Comparison of ENCODE assay signal across 8 cellular contexts in the genomic region with DNA sequence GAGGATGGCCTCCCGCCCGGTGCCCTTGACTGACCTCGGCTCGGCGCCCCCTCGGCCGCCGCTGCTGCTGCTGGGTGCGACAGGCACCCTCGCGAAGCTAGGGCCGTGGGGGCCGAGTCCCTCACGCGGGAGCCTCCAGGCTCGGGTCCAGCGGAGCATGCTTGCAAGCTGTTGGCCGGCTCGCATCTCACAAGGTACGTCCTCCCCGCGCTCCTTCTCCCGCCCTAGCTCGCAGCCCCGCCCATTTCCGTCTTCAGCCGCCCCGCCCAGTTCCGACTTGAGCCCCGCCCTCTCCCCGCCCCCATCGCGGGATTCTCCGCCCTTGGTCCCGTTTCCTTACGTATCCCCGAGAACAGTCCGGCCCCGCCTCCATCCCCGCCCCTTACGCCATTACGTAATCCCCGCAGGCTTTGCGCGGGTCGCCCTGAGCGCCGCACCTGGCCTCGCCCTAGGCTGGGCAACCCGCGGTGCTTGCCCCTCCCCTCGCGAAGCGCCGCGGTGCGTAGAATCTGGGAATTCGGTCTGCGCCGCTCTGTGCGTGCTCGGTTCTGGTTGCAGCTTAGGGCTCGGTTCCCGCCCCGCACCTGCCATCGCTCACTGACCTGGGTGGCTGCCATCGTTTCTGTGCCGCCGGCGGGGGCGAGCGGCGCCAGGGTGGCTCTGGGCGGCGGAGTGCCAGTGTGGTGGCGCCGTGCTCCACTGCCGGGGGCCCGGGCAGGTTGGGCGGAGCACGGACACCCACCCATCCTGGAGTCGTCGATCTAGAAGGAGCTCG. TPM values are rescaled to one million over a fixed set of nuclear protein-coding genes. Genes with fewer than 3 reads are reported as not detected.
A peak's percentile ranks its signal among the peaks of the same experiment; 100 is the strongest.
DNase-seq lines count a peak whose midpoint lies in the region; ATAC-seq and TF ChIP-seq lines count a peak whose summit lies in the region.

A gene with protein sequence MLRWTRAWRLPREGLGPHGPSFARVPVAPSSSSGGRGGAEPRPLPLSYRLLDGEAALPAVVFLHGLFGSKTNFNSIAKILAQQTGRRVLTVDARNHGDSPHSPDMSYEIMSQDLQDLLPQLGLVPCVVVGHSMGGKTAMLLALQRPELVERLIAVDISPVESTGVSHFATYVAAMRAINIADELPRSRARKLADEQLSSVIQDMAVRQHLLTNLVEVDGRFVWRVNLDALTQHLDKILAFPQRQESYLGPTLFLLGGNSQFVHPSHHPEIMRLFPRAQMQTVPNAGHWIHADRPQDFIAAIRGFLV (minus strand): TSS at position 191 of the 775 bp plus-strand sequence. CDS start 32 bp downstream, at position 159.

- no peaks in the 10 kb centered on the region for H3K9me3 ChIP-seq in CD8-positive, alpha-beta memory T cell (ENCODE audit: low read length)
- no peaks in the 10 kb centered on the region for H3K9me3 ChIP-seq in ectodermal cell (ENCODE audit: control insufficient read depth, low read length)
- H3K9me3 ChIP-seq in lung (ENCODE audit: control insufficient read depth in 2 of 2, insufficient read depth in 1 of 2, low read length in 1 of 2), result no peaks in the 10 kb centered on the region

- no peaks in the 10 kb centered on the region for H3K9me3 Mint-ChIP-seq in CD8-positive, alpha-beta memory T cell

- peaks cover 9% of the 10 kb centered on the region for H3K4me1 ChIP-seq in CD8-positive, alpha-beta memory T cell (ENCODE audit: insufficient read depth, low read length)
- H3K4me1 ChIP-seq in ectodermal cell (ENCODE audit: control insufficient read depth, insufficient read depth, low read length) (peaks cover 28% of the 10 kb centered on the region), lung (ENCODE audit: control insufficient read depth in 2 of 2, insufficient read depth in 2 of 2, low read length in 2 of 2) (peaks cover 0 to 11% of the 10 kb centered on the region in 2 donors)

- DNase-seq in CD8-positive, alpha-beta memory T cell, result peak; percentile 97 to 98 (median 97)
- DNase-seq in HS-5 (ENCODE audit: low read depth) (peak; percentile 91), NK-92 (lab: John Stamatoyannopoulos, UW; ENCODE audit: unreplicated experiment) (peak; percentile 75), lung (ENCODE audit: low spot score) (peak; percentile 98)
- peak; percentile 97 to 99 for DNase-seq in activated CD8-positive, alpha-beta memory T cell treated with anti-CD3 and anti-CD28 coated beads for 1 hour (ENCODE audit: extremely low read depth in 1 of 2, low read depth in 1 of 2)
- DNase-seq in stimulated activated CD4-positive, alpha-beta T cell treated with anti-CD3 and anti-CD28 coated beads, TNF-alpha, amount 100 ng/mL, for 24 hours (ENCODE audit: low read depth in 3 of 3), result peak; percentile 99

- WGBS in ectodermal cell, 2 experiments, result 0% methylated on average over 84 of the region's 84 CpGs
- WGBS in lung, 2 donors, result 0% methylated on average over 72 to 84 of the region's 84 CpGs

- peak within 1 kb of the TSS; percentile 87 to 97 (median 92) for H3K4me3 Mint-ChIP-seq in CD8-positive, alpha-beta memory T cell

- H3K4me1 Mint-ChIP-seq in CD8-positive, alpha-beta memory T cell, result peaks cover 11 to 24% (median 16%) of the 10 kb centered on the region in 3 donors

- H3K36me3 ChIP-seq in CD8-positive, alpha-beta memory T cell (ENCODE audit: insufficient read depth, low read length), result peaks cover 7% of the 10 kb centered on the region
- H3K36me3 ChIP-seq in ectodermal cell (ENCODE audit: control insufficient read depth, insufficient read depth, low read length), result no peaks in the 10 kb centered on the region
- peaks cover 0 to 10% of the 10 kb centered on the region in 2 donors for H3K36me3 ChIP-seq in lung (ENCODE audit: control insufficient read depth in 2 of 2, insufficient read depth in 2 of 2, low read length in 2 of 2)

- peak within 1 kb of the TSS; percentile 87 for H3K27ac ChIP-seq in CD8-positive, alpha-beta memory T cell (ENCODE audit: low read depth, low read length)
- H3K27ac ChIP-seq in ectodermal cell (ENCODE audit: insufficient read depth, low read depth, low read length, poor library complexity, severe bottlenecking), result peak within 1 kb of the TSS; percentile 92
- H3K27ac ChIP-seq in lung (ENCODE audit: low read depth in 1 of 2, low read length in 1 of 2), result peak within 1 kb of the TSS; percentile 80 to 97

- CTCF ChIA-PET in CD8-positive, alpha-beta memory T cell (lab: Charles Lee), result interaction anchor here (1.0 to 9.3 kb wide), 3 partner anchors 14 to 132 kb away, joined by 4 to 104 read pairs (median 36); no protein-coding TSS in a partner anchor

- peak; percentile 74 for ATAC-seq in GM19468 (IDR thresholded peaks at IDR 0.05; ENCODE audit: extremely low read depth, unreplicated experiment)
- peak; percentile 89 for ATAC-seq in lung (ENCODE audit: insufficient read depth, low FRiP score)

- peak within 1 kb of the TSS; percentile 82 to 97 (median 92) for H3K27ac Mint-ChIP-seq in CD8-positive, alpha-beta memory T cell

- H3K36me3 Mint-ChIP-seq in CD8-positive, alpha-beta memory T cell, result peaks cover 0 to 10% (median 0%) of the 10 kb centered on the region in 3 donors

- peak within 1 kb of the TSS; percentile 83 for H3K4me3 ChIP-seq in CD8-positive, alpha-beta memory T cell (ENCODE audit: low read length)
- H3K4me3 ChIP-seq in ectodermal cell (ENCODE audit: insufficient read depth, low read depth, low read length) (peak within 1 kb of the TSS; percentile 80), lung (peak within 1 kb of the TSS; percentile 84)

- POLR2A ChIA-PET in CD8-positive, alpha-beta memory T cell (lab: Charles Lee), result interaction anchor here (0.6 to 1.2 kb wide), 6 partner anchors 17 to 919 kb away, joined by 3 to 10 read pairs (median 4); a partner anchor contains a TSS

- peaks cover 0 to 2% of the 10 kb centered on the region in 2 donors for H3K27me3 Mint-ChIP-seq in CD8-positive, alpha-beta memory T cell

- TF ChIP-seq CTCF in lung (IDR thresholded peaks at IDR 0.05; ENCODE audit: control extremely low read depth, extremely low read depth), result no peak

- H3K27me3 ChIP-seq in CD8-positive, alpha-beta memory T cell (ENCODE audit: insufficient read depth, low read length, poor library complexity, severe bottlenecking), result no peaks in the 10 kb centered on the region
- H3K27me3 ChIP-seq in ectodermal cell (ENCODE audit: control insufficient read depth, insufficient read depth, low read length, poor library complexity, severe bottlenecking), result no peaks in the 10 kb centered on the region
- no peaks in the 10 kb centered on the region for H3K27me3 ChIP-seq in lung (ENCODE audit: control insufficient read depth, insufficient read depth)

RNA-seq across cellular contexts. Expression of the gene that starts here (rescaled TPM):
- total RNA-seq in CD8-positive, alpha-beta memory T cell, result 10 to 100 TPM; 23.2 to 26.5 TPM
- 13.1 TPM for polyA plus RNA-seq in CD8-positive, alpha-beta memory T cell
- polyA plus RNA-seq in ectodermal cell (2013, experiment 1 of 4), result 12.3 TPM
- 14.6 TPM for polyA plus RNA-seq in ectodermal cell (2013, experiment 2 of 4)
- 12.3 TPM for polyA plus RNA-seq in ectodermal cell (2013, experiment 3 of 4)
- polyA plus RNA-seq in ectodermal cell (2013, experiment 4 of 4), result 11.5 TPM
- total RNA-seq in lung, result 10 to 100 TPM; 22.2 to 50.0 TPM
- polyA plus RNA-seq in lung, result 10 to 100 TPM; 30.5 to 52.9 TPM

Comparison
In these comparisons a context has a peak if more than half of its experiments do, and no peak if none do; other contexts are left out.
1. Peak in every context shown above with its lines: DNase-seq, ATAC-seq, H3K4me3 ChIP-seq and H3K27ac ChIP-seq.